8 cellular contexts compared by ENCODE assay signal in genomic region chr1:159089184-159089791, GRCh38. TPM values are rescaled to one million over a fixed set of nuclear protein-coding genes. Genes with fewer than 3 reads are reported as not detected.
DNase-seq lines count a peak whose midpoint lies in the region; ATAC-seq, FAIRE-seq and TF ChIP-seq lines count a peak whose summit lies in the region.

No MANE protein-coding gene starts in this region.

- H2AFZ ChIP-seq in GM12878 (ENCODE audit: control insufficient read depth, low read depth, low read length) (no peak overlapping the region), neural progenitor cell (replicated peaks) (no peak overlapping the region)

- H3K4me2 ChIP-seq in GM12878 (ENCODE audit: control insufficient read depth, insufficient read depth): no peak overlapping the region
- no peak overlapping the region for H3K4me2 ChIP-seq in neural progenitor cell

- no peak overlapping the region for H3K9ac ChIP-seq in GM12878 (ENCODE audit: control insufficient read depth, insufficient read depth, low read length)
- no peak overlapping the region for H3K9ac ChIP-seq in neural progenitor cell

- H3K9me3 Mint-ChIP-seq in neural progenitor cell: no peaks in the 10 kb centered on the region

- no peaks in the 10 kb centered on the region for H3K36me3 Mint-ChIP-seq in neural progenitor cell

- SMC1A ChIA-PET in GM12878 (lab: Charles Lee; ENCODE audit: uncharacterized antibody, unreplicated experiment): interaction anchor here (0.8 to 2.9 kb wide), 12 partner anchors 9 to 759 kb away, joined by 3 to 43 read pairs (median 4); partner anchors contain the start of gene AIM2

- FAIRE-seq in GM12878 (lab: Jason Lieb, UNC): peak; percentile 78

- H3K27ac ChIP-seq in HL-60 (replicated peaks): peak overlapping the region; percentile 91
- no peak overlapping the region for H3K27ac ChIP-seq in GM12878 (ENCODE audit: control insufficient read depth, insufficient read depth)
- H3K27ac ChIP-seq in neural progenitor cell: no peak overlapping the region

- TF ChIP-seq CTCF in HL-60 (IDR thresholded peaks at IDR 0.05; ENCODE audit: insufficient read depth, low read length) (peak; percentile 18), GM12878 (IDR thresholded peaks at IDR 0.05 in 2 of 3, conservative IDR thresholded peaks at IDR 0.05 in 1 of 3; ENCODE audit: control insufficient read depth in 2 of 3, extremely low read depth in 1 of 3, insufficient read depth in 1 of 3, low read depth in 3 of 3, low read length in 3 of 3) (peak; percentile 58 to 73 (median 71)), neural progenitor cell (IDR thresholded peaks at IDR 0.05) (peak; percentile 82)

- no peak for TF ChIP-seq EP300 in GM12878 (IDR thresholded peaks at IDR 0.05; ENCODE audit: borderline replicate concordance in 1 of 2, control insufficient read depth in 1 of 2, low read depth in 2 of 2, low read length in 2 of 2)

- H3K4me1 ChIP-seq in GM12878 (ENCODE audit: control insufficient read depth, insufficient read depth, low read length) (no peaks in the 10 kb centered on the region), neural progenitor cell (no peaks in the 10 kb centered on the region)

- H3K79me2 ChIP-seq in GM12878 (ENCODE audit: control insufficient read depth, insufficient read depth, low read length) (no peaks in the 10 kb centered on the region), neural progenitor cell (ENCODE audit: low read depth) (no peaks in the 10 kb centered on the region)

- H4K20me1 ChIP-seq in GM12878 (ENCODE audit: control insufficient read depth, insufficient read depth): no peaks in the 10 kb centered on the region
- H4K20me1 ChIP-seq in neural progenitor cell (ENCODE audit: low read depth): no peaks in the 10 kb centered on the region

- no peak overlapping the region for H3K27ac Mint-ChIP-seq in neural progenitor cell

- no peaks in the 10 kb centered on the region for H3K27me3 ChIP-seq in HL-60 (ENCODE audit: insufficient read depth, poor library complexity, severe bottlenecking)
- H3K27me3 ChIP-seq in GM12878 (replicated peaks in 1 of 2; ENCODE audit: control insufficient read depth in 2 of 2, insufficient read depth in 2 of 2, low read length in 1 of 2): 0 out of 4 replicates have a peak, but pooled peaks cover 0 to 2% of the 10 kb centered on the region in 2 experiments
- H3K27me3 ChIP-seq in neural progenitor cell: no peaks in the 10 kb centered on the region

- in situ Hi-C loops in GM12878 (cut with MboI): no loop called here

- POLR2A ChIA-PET in GM12878 (lab: Charles Lee): interaction anchor here (1.9 kb wide), 1 partner anchor 13 kb away, joined by 4 read pairs; the partner anchor contains the start of gene AIM2

- H3F3A ChIP-seq in neural progenitor cell (ENCODE audit: low read depth): no peaks in the 10 kb centered on the region

- WGBS in GM12878 (ENCODE audit: insufficient coverage, insufficient replicate concordance, low lambda C conversion rate, missing lambda C conversion rate): 63% methylated on average over 4 of the region's 4 CpGs

- intact Hi-C loops in GM12878 (cut with micrococcal nuclease; ENCODE audit: unreplicated experiment): loop anchor here (5.0 kb wide), 1 partner anchor 582 kb away; no protein-coding TSS in a partner anchor

- H3K27me3 Mint-ChIP-seq in neural progenitor cell (ENCODE audit: insufficient read depth, low read depth): no peaks in the 10 kb centered on the region

- ATAC-seq in activated CD4-positive, CD25-positive, alpha-beta regulatory T cell treated with anti-CD3 and anti-CD28 coated beads, Interleukin-2, amount 50 U/mL, for 24 hours: no peak
- ATAC-seq in GM12878 (peak; percentile 83), HG03039 (IDR thresholded peaks at IDR 0.05; ENCODE audit: unreplicated experiment) (no peak), HG03439 (IDR thresholded peaks at IDR 0.05; ENCODE audit: unreplicated experiment) (no peak)

- CTCF ChIA-PET in GM12878 (lab: Yijun Ruan, JAX): interaction anchor here (0.8 to 4.2 kb wide), 21 partner anchors 9 to 1097 kb away, joined by 3 to 61 read pairs (median 5); partner anchors contain the start of gene AIM2

- TF ChIP-seq RAD21 in GM12878 (IDR thresholded peaks at IDR 0.05; ENCODE audit: insufficient read depth, low read depth, low read length): peak; percentile 62

- peak; percentile 4 for DNase-seq in activated CD4-positive, CD25-positive, alpha-beta regulatory T cell treated with anti-CD3 and anti-CD28 coated beads, Interleukin-2, amount 50 U/mL, for 16 hours (ENCODE audit: low read depth, low spot score)
- DNase-seq in HL-60 (ENCODE audit: low read depth in 1 of 2, low spot score in 1 of 2) (peak in 1 of 2 experiments; percentile 41), GM12878 (ENCODE audit: low read depth, low spot score) (no peak), neural progenitor cell (ENCODE audit: low spot score) (peak; percentile 43), epidermal melanocyte (ENCODE audit: insufficient read length, low spot score) (no peak)

- H3K4me3 ChIP-seq in HL-60 (replicated peaks; ENCODE audit: insufficient read depth, low read length) (no peak overlapping the region), GM12878 (no peak overlapping the region), neural progenitor cell (no peak overlapping the region)

- no peak overlapping the region for H3K4me3 Mint-ChIP-seq in neural progenitor cell

- H3K36me3 ChIP-seq in GM12878 (ENCODE audit: control insufficient read depth in 2 of 2, insufficient read depth in 2 of 2, low read length in 1 of 2) (no peaks in the 10 kb centered on the region), neural progenitor cell (no peaks in the 10 kb centered on the region)

- BruUV-seq in GM12878 (replicated peaks; lab: Mats Ljungman, UMichigan): no TSS peak

- no peak for TF ChIP-seq POLR2A in GM12878 (IDR thresholded peaks at IDR 0.05; ENCODE audit: low read depth, low read length)

- H3K4me1 Mint-ChIP-seq in neural progenitor cell: no peaks in the 10 kb centered on the region

- RAD21 ChIA-PET in GM12878 (lab: Charles Lee; ENCODE audit: unreplicated experiment): interaction anchor here (1.2 to 3.0 kb wide), 4 partner anchors 13 to 582 kb away, joined by 4 to 28 read pairs (median 18); partner anchors contain the start of gene AIM2

- H3K9me3 ChIP-seq in GM12878 (replicated peaks; ENCODE audit: control insufficient read depth, insufficient read depth, low read length) (no peaks in the 10 kb centered on the region), neural progenitor cell (ENCODE audit: low read depth) (no peaks in the 10 kb centered on the region)

TF ChIP-seq in GM12878, 131 proteins besides CTCF, POLR2A, EP300 and RAD21:
- peak; percentile 56; the same call in 1 of the 2 replicates for TF ChIP-seq SMC3 (IDR thresholded peaks at IDR 0.05; ENCODE audit: borderline replicate concordance, low read length)
- no peak for TF ChIP-seq GABPA (IDR thresholded peaks at IDR 0.05; ENCODE audit: low read depth)

RNA-seq across cellular contexts. Expression of gene AIM2, which starts 12.7 kb away (rescaled TPM):
- total RNA-seq in GM12878 (2013; cell fraction: nucleolus; rRNA removed): 44.5 and 49.9 TPM in 2 replicates
- 9.3 and 9.7 TPM in 2 replicates for total RNA-seq in GM12878 (2014; rRNA removed)
- total RNA-seq in GM12878 (2014; rRNA removed; fragmentation: Illumina TruSeq; extraction: Trizol): 12.9 and 15.2 TPM in 2 replicates
- total RNA-seq in GM12878 (2021): 7.9 and 8.9 TPM in 2 replicates
- polyA plus RNA-seq in GM12878 (2011; ENCODE audit: low read depth): 15.1 TPM
- 35.7 and 58.8 TPM in 2 replicates for polyA plus RNA-seq in GM12878 (2011; rRNA removed)
- polyA plus RNA-seq in GM12878 (2011; cell fraction: cytosol; rRNA removed): 9.4 and 10.9 TPM in 2 replicates
- polyA plus RNA-seq in GM12878 (2011; cell fraction: nucleus; rRNA removed): 17.4 and 22.9 TPM in 2 replicates
- 16.7 and 16.8 TPM in 2 replicates for polyA plus RNA-seq in GM12878 (2012)
- 13.3 and 17.3 TPM in 2 replicates for polyA plus RNA-seq in GM12878 (2014; fragmentation: Illumina TruSeq; extraction: Trizol)
- polyA plus RNA-seq in GM12878 (2014; fragmentation: Nextera tagmentation; extraction: Ambion mirVana): 10 to 100 TPM; 13.4 to 16.7 TPM
- 7.2 and 10.0 TPM in 2 replicates for polyA plus RNA-seq in GM12878 (2014; rRNA removed)
- polyA plus RNA-seq in GM12878 (2016; fragmentation: Nextera tagmentation; extraction: Ambion mirVana): 10 to 100 TPM; 10.6 to 12.8 TPM
- polyA minus RNA-seq in GM12878 (2011; rRNA and poly(A)+ RNA removed): 11.3 and 14.4 TPM in 2 replicates
- 8.9 and 9.6 TPM in 2 replicates for polyA minus RNA-seq in GM12878 (2011; cell fraction: cytosol; rRNA and poly(A)+ RNA removed)
- 6.6 and 10.0 TPM in 2 replicates for polyA minus RNA-seq in GM12878 (2011; cell fraction: nucleus; rRNA and poly(A)+ RNA removed)
- 2.9 and 3.4 TPM in 2 replicates for total RNA-seq in neural progenitor cell (ENCODE audit: low replicate concordance)

Comparison
In these comparisons a context has a peak if more than half of its experiments do, and no peak if none do; other contexts are left out.
1. DNase-seq: peak in activated CD4-positive, CD25-positive, alpha-beta regulatory T cell treated with anti-CD3 and anti-CD28 coated beads, Interleukin-2, amount 50 U/mL, for 16 hours (single experiment) and neural progenitor cell (single experiment); none in GM12878 (single experiment) and epidermal melanocyte (single experiment).
2. CTCF ChIP-seq: peak in every context shown above with its lines; median percentile 82 in neural progenitor cell; 71 in GM12878; 18 in HL-60.